ENCODE assay signal across 7 cellular contexts in genomic region chr1:12600880-12601633, GRCh38. TPM values are rescaled to one million over a fixed set of nuclear protein-coding genes. Genes with fewer than 3 reads are reported as not detected.
DNase-seq lines count a peak whose midpoint lies in the region; ATAC-seq, FAIRE-seq and TF ChIP-seq lines count a peak whose summit lies in the region.

No MANE protein-coding gene starts in this region.

- WGBS in adipose tissue, 3 donors, result 45 to 68% (median 61%) methylated on average over 9 of the region's 9 CpGs

- H3K4me1 ChIP-seq in Panc1 (ENCODE audit: control insufficient read depth, insufficient read depth, low read length) (peaks cover 95% of the 10 kb centered on the region), tibial artery (peaks cover 0 to 82% (median 67%) of the 10 kb centered on the region in 4 donors)

- CTCF ChIA-PET in Panc1 (lab: Charles Lee), result interaction anchor here (0.6 to 0.9 kb wide), 2 partner anchors 16 to 19 kb away, joined by 4 to 7 read pairs; no protein-coding TSS in a partner anchor

- no peak for FAIRE-seq in GM12891 (lab: Jason Lieb, UNC)

- no peak for TF ChIP-seq POLR2A in GM12891 (IDR thresholded peaks at IDR 0.05; ENCODE audit: low read depth, low read length)

- H3K4me3 ChIP-seq in Panc1 (ENCODE audit: low read depth in 2 of 2, low read length in 2 of 2) (no peak overlapping the region), tibial artery (no peak overlapping the region)

- intact Hi-C loops in Panc1 (cut with micrococcal nuclease; ENCODE audit: unreplicated experiment) (no loop called here), tibial artery (cut with DNase I; ENCODE audit: low total_unique reads) (no loop called here)

- POLR2A ChIA-PET in Panc1 (lab: Charles Lee), result no interaction called here

- no TSS peak for BruUV-seq in Panc1 (replicated peaks; lab: Mats Ljungman, UMichigan)

- ATAC-seq in Panc1, result peak; percentile 9; the same call in 1 of the 2 replicates

- no peaks in the 10 kb centered on the region for H3K9me3 ChIP-seq in Panc1 (ENCODE audit: control insufficient read depth, insufficient read depth, low read depth, low read length)
- no peaks in the 10 kb centered on the region for H3K9me3 ChIP-seq in tibial artery

- H3K27ac ChIP-seq in Panc1 (ENCODE audit: low read length) (peak overlapping the region; percentile 96), adipose tissue (ENCODE audit: low read depth, low read length) (peak overlapping the region; percentile 13), tibial artery (peak overlapping the region; percentile 90 to 91)

- DNase-seq in GM12891 (ENCODE audit: insufficient read length, low spot score) (peak; percentile 40), Panc1 (ENCODE audit: low read depth, low spot score) (no peak), kidney tubule cell (ENCODE audit: low spot score) (peak; percentile 47), tibial artery (peak in 1 of 2 donors; percentile 79), cerebellum (ENCODE audit: low spot score) (no peak), GF-D8 (lab: John Stamatoyannopoulos, UW) (no peak)

- in situ Hi-C loops in Panc1 (cut with HindIII; ENCODE audit: low pct_unique_long_range_greater_than_20kb, low sequenced_read_pairs), result no loop called here

- peak; percentile 87 for TF ChIP-seq CTCF in Panc1 (IDR thresholded peaks at IDR 0.05)
- peak; percentile 23 to 39 for TF ChIP-seq CTCF in tibial artery (IDR thresholded peaks at IDR 0.05)

- H3K36me3 ChIP-seq in Panc1 (ENCODE audit: control insufficient read depth, insufficient read depth, low read length), result no peaks in the 10 kb centered on the region
- peaks cover 0 to 19% (median 0%) of the 10 kb centered on the region in 3 donors for H3K36me3 ChIP-seq in tibial artery

- no peaks in the 10 kb centered on the region for H3K27me3 ChIP-seq in Panc1 (ENCODE audit: control insufficient read depth, insufficient read depth, low read length)
- no peaks in the 10 kb centered on the region for H3K27me3 ChIP-seq in tibial artery

TF ChIP-seq in GM12891, 5 proteins besides CTCF, POLR2A, EP300 and RAD21:
- TF ChIP-seq POU2F2 (IDR thresholded peaks at IDR 0.05; ENCODE audit: low read depth, low read length), result no peak
- no peak for TF ChIP-seq TAF1 (IDR thresholded peaks at IDR 0.05; ENCODE audit: low read depth, low read length)
- no peak for TF ChIP-seq POLR2AphosphoS5 (IDR thresholded peaks at IDR 0.05; ENCODE audit: low read depth, low read length)
- no peak for TF ChIP-seq PAX5 (IDR thresholded peaks at IDR 0.05; ENCODE audit: insufficient read depth, low read length, severe bottlenecking)
- no peak for TF ChIP-seq SPI1 (IDR thresholded peaks at IDR 0.05; ENCODE audit: low read depth, low read length)

RNA-seq across cellular contexts. Expression of gene DHRS3, which starts 17.0 kb away (rescaled TPM):
- 0.62 TPM for polyA plus RNA-seq in GM12891 (2012; ENCODE audit: low read depth, missing spikeins)
- total RNA-seq in Panc1 (2021; ENCODE audit: unreplicated experiment) (113 TPM), cerebellum (23.6 TPM)
- 143 TPM for polyA plus RNA-seq in Panc1 (2012; ENCODE audit: insufficient read length)
- polyA plus RNA-seq in adipose tissue, result 100 to 1,000 TPM in 1 of 3 donors, 10 to 100 TPM in 2; 92.1 to 173 (median 96.7) TPM

RNA-seq across cellular contexts. Expression of gene AADACL4, which starts 42.8 kb away (rescaled TPM):
- polyA plus RNA-seq in GM12891 (2012; ENCODE audit: low read depth, missing spikeins), result not detected
- total RNA-seq in Panc1 (2021; ENCODE audit: unreplicated experiment), result not detected
- not detected for polyA plus RNA-seq in Panc1 (2012; ENCODE audit: insufficient read length)
- 1 to 10 TPM in 1 of 3 donors, not detected in 2; 1.2 TPM for polyA plus RNA-seq in adipose tissue
- not detected for total RNA-seq in cerebellum

Comparison
In these comparisons a context has a peak if more than half of its experiments do, and no peak if none do; other contexts are left out.
1. DNase-seq: peak in GM12891 (single experiment) and kidney tubule cell (single experiment); none in Panc1 (single experiment), cerebellum (single experiment) and GF-D8 (single experiment).
2. H3K27ac ChIP-seq: peak in every context shown above with its lines; median percentile 96 in Panc1; 90 in tibial artery; 13 in adipose tissue.